In the genomic region with DNA sequence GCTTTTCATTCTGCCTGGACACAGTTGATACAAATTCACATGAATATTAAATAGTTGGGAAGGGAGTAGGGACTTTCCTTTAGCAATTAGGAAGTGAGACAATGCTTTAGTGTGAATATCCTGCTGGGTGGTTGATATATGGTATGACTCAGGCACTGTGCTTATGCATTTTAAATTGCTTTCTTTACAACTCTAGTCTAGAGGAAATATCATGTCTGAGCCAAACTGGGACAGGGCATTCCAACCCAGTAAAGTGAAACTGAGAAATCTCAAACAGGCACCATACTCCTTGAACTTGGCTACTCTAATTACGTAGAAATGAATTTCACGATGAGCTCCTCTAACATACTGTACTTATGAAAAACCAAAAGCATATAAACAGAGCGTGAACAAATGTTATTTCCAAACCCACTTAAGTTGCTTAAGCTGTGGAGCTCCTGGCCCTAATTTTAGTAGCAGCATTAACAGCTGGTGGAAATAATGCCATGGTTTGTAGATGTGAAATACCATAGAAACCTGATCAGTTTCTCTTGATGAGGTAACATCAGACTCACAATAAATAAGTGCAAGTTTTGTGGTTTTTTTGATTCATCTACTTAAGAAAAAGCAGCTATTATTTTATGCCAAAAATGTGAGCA, we compare ENCODE assay signal across 11 cellular contexts.
A peak's percentile ranks its signal among the peaks of the same experiment; 100 is the strongest.
DNase-seq lines count a peak whose midpoint lies in the region; ATAC-seq and TF ChIP-seq lines count a peak whose summit lies in the region.
"Had no signal": no experiment of that assay in that cellular context is flagged by ENCODE, and none has a peak within 500 bp of the region (broad histone marks: within the 10 kb centered on the region; RNA-seq: fewer than 3 reads in every experiment).

No MANE protein-coding gene starts in this region.

- WGBS in gastroesophageal sphincter (ENCODE audit: low coverage in 1 of 2), 2 donors: 9 to 23% methylated on average over 3 of the region's 3 CpGs

- H3K27ac Mint-ChIP-seq in stimulated activated effector memory CD8-positive, alpha-beta T cell treated with anti-CD3 and anti-CD28 coated beads, Interleukin-12 subunit alpha, Interleukin-12 subunit beta, amount 100 ng/mL, for 72 hours: no peak overlapping the region
- H3K27ac Mint-ChIP-seq in activated CD8-positive, alpha-beta T cell treated with anti-CD3 and anti-CD28 coated beads, Interleukin-2, amount 10 ng/mL, durations not matched to agents 7 days and 5 days: no peak overlapping the region

- no peak overlapping the region for H3K4me3 Mint-ChIP-seq in stimulated activated effector memory CD8-positive, alpha-beta T cell treated with anti-CD3 and anti-CD28 coated beads, Interleukin-12 subunit alpha, Interleukin-12 subunit beta, amount 100 ng/mL, for 72 hours
- H3K4me3 Mint-ChIP-seq in activated CD8-positive, alpha-beta T cell treated with anti-CD3 and anti-CD28 coated beads, Interleukin-2, amount 10 ng/mL, durations not matched to agents 7 days and 5 days: no peak overlapping the region

- DNase-seq in NCI-H2107 treated with DMSO at 0.1 percent for 48 hours (lab: John Stamatoyannopoulos, UW; ENCODE audit: unreplicated experiment) (peak; percentile 29), NCI-H2107 (lab: John Stamatoyannopoulos, UW) (no peak)
- DNase-seq in stimulated activated effector memory CD8-positive, alpha-beta T cell treated with anti-CD3 and anti-CD28 coated beads, Interleukin-12 subunit alpha, Interleukin-12 subunit beta, amount 100 ng/mL, for 72 hours (ENCODE audit: low spot score in 2 of 2): no peak
- no peak for DNase-seq in activated CD8-positive, alpha-beta T cell treated with anti-CD3 and anti-CD28 coated beads, Interleukin-2, amount 10 ng/mL, durations not matched to agents 7 days and 5 days
- DNase-seq: activated CD8-positive, alpha-beta memory T cell treated with anti-CD3 and anti-CD28 coated beads, Interleukin-2, amount 50 U/mL, for 48 hours; effector CD4-positive, alpha-beta T cell had no signal

- H3K36me3 ChIP-seq in gastroesophageal sphincter: no peaks in the 10 kb centered on the region

- TF ChIP-seq EP300 in gastroesophageal sphincter (IDR thresholded peaks at IDR 0.05): no peak

- H3K4me1 Mint-ChIP-seq in stimulated activated effector memory CD8-positive, alpha-beta T cell treated with anti-CD3 and anti-CD28 coated beads, Interleukin-12 subunit alpha, Interleukin-12 subunit beta, amount 100 ng/mL, for 72 hours: no peaks in the 10 kb centered on the region
- H3K4me1 Mint-ChIP-seq in activated CD8-positive, alpha-beta T cell treated with anti-CD3 and anti-CD28 coated beads, Interleukin-2, amount 10 ng/mL, durations not matched to agents 7 days and 5 days (ENCODE audit: low read depth): no peaks in the 10 kb centered on the region

- TF ChIP-seq POLR2A in gastroesophageal sphincter (IDR thresholded peaks at IDR 0.05): no peak

- H3K36me3 Mint-ChIP-seq in stimulated activated effector memory CD8-positive, alpha-beta T cell treated with anti-CD3 and anti-CD28 coated beads, Interleukin-12 subunit alpha, Interleukin-12 subunit beta, amount 100 ng/mL, for 72 hours: no peaks in the 10 kb centered on the region
- H3K36me3 Mint-ChIP-seq in activated CD8-positive, alpha-beta T cell treated with anti-CD3 and anti-CD28 coated beads, Interleukin-2, amount 10 ng/mL, durations not matched to agents 7 days and 5 days (ENCODE audit: low read depth): no peaks in the 10 kb centered on the region

- CTCF ChIA-PET in activated CD8-positive, alpha-beta T cell treated with anti-CD3 and anti-CD28 coated beads, Interleukin-2, amount 10 ng/mL, durations not matched to agents 7 days and 5 days (lab: Charles Lee): no interaction called here

- peak overlapping the region; percentile 93 for H3K27ac ChIP-seq in VCaP
- H3K27ac ChIP-seq in gastroesophageal sphincter: peak overlapping the region; percentile 76 to 82 (median 77)
- H3K27ac ChIP-seq: A549 had no signal

- no peaks in the 10 kb centered on the region for H3K27me3 ChIP-seq in gastroesophageal sphincter

- ATAC-seq in gastroesophageal sphincter (peak; percentile 40), GM19328 (IDR thresholded peaks at IDR 0.05; ENCODE audit: unreplicated experiment) (no peak), HG02973 (IDR thresholded peaks at IDR 0.05; ENCODE audit: unreplicated experiment) (no peak)
- peak; percentile 49 for ATAC-seq in stimulated activated effector memory CD8-positive, alpha-beta T cell treated with anti-CD3 and anti-CD28 coated beads, Interleukin-12 subunit alpha, Interleukin-12 subunit beta, amount 100 ng/mL, for 72 hours
- ATAC-seq in activated CD8-positive, alpha-beta T cell treated with anti-CD3 and anti-CD28 coated beads, Interleukin-2, amount 10 ng/mL, durations not matched to agents 7 days and 5 days: no peak
- ATAC-seq: A549 had no signal

- TF ChIP-seq CTCF in VCaP (conservative IDR thresholded peaks at IDR 0.05) (no peak), gastroesophageal sphincter (IDR thresholded peaks at IDR 0.05) (no peak)

- H3K9me3 ChIP-seq in gastroesophageal sphincter: no peaks in the 10 kb centered on the region
- H3K9me3 ChIP-seq: A549 had no signal

- H3K4me1 ChIP-seq in gastroesophageal sphincter: peaks cover 0 to 40% (median 9%) of the 10 kb centered on the region in 3 donors
- H3K4me1 ChIP-seq: A549 had no signal

- POLR2A ChIA-PET in activated CD8-positive, alpha-beta T cell treated with anti-CD3 and anti-CD28 coated beads, Interleukin-2, amount 10 ng/mL, durations not matched to agents 7 days and 5 days (lab: Charles Lee): no interaction called here

- no peaks in the 10 kb centered on the region for H3K9me3 Mint-ChIP-seq in stimulated activated effector memory CD8-positive, alpha-beta T cell treated with anti-CD3 and anti-CD28 coated beads, Interleukin-12 subunit alpha, Interleukin-12 subunit beta, amount 100 ng/mL, for 72 hours
- no peaks in the 10 kb centered on the region for H3K9me3 Mint-ChIP-seq in activated CD8-positive, alpha-beta T cell treated with anti-CD3 and anti-CD28 coated beads, Interleukin-2, amount 10 ng/mL, durations not matched to agents 7 days and 5 days (ENCODE audit: insufficient read depth)

- no peaks in the 10 kb centered on the region for H3K27me3 Mint-ChIP-seq in activated CD8-positive, alpha-beta T cell treated with anti-CD3 and anti-CD28 coated beads, Interleukin-2, amount 10 ng/mL, durations not matched to agents 7 days and 5 days (ENCODE audit: low read depth)

- H3K4me3 ChIP-seq in gastroesophageal sphincter: no peak overlapping the region
- H3K4me3 ChIP-seq: A549 had no signal

Comparison
In these comparisons a context has a peak if more than half of its experiments do, and no peak if none do; other contexts are left out.
1. ATAC-seq: peak in gastroesophageal sphincter (single experiment) and stimulated activated effector memory CD8-positive, alpha-beta T cell treated with anti-CD3 and anti-CD28 coated beads, Interleukin-12 subunit alpha, Interleukin-12 subunit beta, amount 100 ng/mL, for 72 hours (single experiment); none in GM19328 (single experiment), HG02973 (single experiment) and activated CD8-positive, alpha-beta T cell treated with anti-CD3 and anti-CD28 coated beads, Interleukin-2, amount 10 ng/mL, durations not matched to agents 7 days and 5 days (single experiment).